ENCODE assay signal across 9 cellular contexts in genomic region chr3:97347780-97348179, GRCh38.
"Had no signal": no experiment of that assay in that cellular context is flagged by ENCODE, and none has a peak within 500 bp of the region (broad histone marks: within the 10 kb centered on the region; RNA-seq: fewer than 3 reads in every experiment).

No MANE protein-coding gene starts in this region.

- H3K4me2 ChIP-seq: GM23338, KMS-11 had no signal

- H3K4me3 Mint-ChIP-seq: GM23338, HFFc6 had no signal

- ATAC-seq: GM23338, HCT116 had no signal

- H3K27ac ChIP-seq: KMS-11 had no signal

- H3K4me3 ChIP-seq: GM23338, HAP-1 had no signal

- H3K9ac ChIP-seq: KMS-11 had no signal

- H3K4me1 Mint-ChIP-seq: GM23338 had no signal

- H3K9me3 ChIP-seq: HAP-1 had no signal

- H3K27ac Mint-ChIP-seq: GM23338, HFFc6 had no signal

- DNase-seq: H7, HFFc6, Karpas-422, KBM-7 had no signal

- H3K4me1 ChIP-seq: HAP-1 had no signal

- H3K9me3 Mint-ChIP-seq: GM23338 had no signal

- FAIRE-seq: HTR-8/SVneo had no signal

- H3K36me3 ChIP-seq: HAP-1 had no signal

- H2AFZ ChIP-seq: GM23338 had no signal
